In the genomic region with DNA sequence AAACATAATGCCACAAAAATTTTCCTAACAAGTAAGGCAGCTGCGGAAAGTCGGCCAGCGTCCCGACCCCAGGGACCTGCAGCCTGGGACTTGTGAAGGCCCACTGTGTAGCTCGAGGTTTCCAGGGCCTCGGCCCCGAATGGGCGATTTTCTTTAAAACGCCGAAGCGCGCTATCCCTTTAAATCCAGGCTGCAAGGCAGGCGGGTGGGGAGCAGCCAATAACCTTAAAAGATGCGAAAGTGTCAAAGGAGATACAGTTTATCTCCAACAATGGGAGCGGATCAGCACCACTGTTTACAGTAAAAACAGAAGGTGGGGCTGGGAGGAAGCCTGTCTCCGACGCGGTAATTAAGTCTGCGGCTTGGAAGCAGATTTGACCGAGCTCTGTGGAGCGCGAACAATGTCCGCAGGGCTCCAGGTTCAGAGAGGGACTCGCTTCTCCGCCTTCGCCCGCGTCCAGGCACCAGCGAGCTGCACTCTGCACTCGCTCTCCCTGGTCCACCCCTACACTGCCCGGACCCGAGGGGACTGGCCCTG, we compare ENCODE assay signal across 8 cellular contexts. TPM values are rescaled to one million over a fixed set of nuclear protein-coding genes. Genes with fewer than 3 reads are reported as not detected.
DNase-seq lines count a peak whose midpoint lies in the region; ATAC-seq and TF ChIP-seq lines count a peak whose summit lies in the region.

No MANE protein-coding gene starts in this region.

- H3K27ac Mint-ChIP-seq in IgD-negative memory B cell = peak overlapping the region; percentile 74 to 92 (median 85)
- H3K27ac Mint-ChIP-seq in T-helper 1 cell treated with Interleukin-12 subunit alpha and Interleukin-12 subunit beta and Interleukin-4 antibody, amounts not matched to agents 30 μg/mL and 1 μg/mL, for 36 hours = peak overlapping the region; percentile 29
- H3K27ac Mint-ChIP-seq in mesothelial cell of epicardium = peak overlapping the region; percentile 95

- ATAC-seq in upper lobe of right lung = no peak
- no peak for ATAC-seq in HG03039 (IDR thresholded peaks at IDR 0.05; ENCODE audit: unreplicated experiment)

- peaks cover 34 to 42% (median 36%) of the 10 kb centered on the region in 3 donors for H3K4me1 Mint-ChIP-seq in IgD-negative memory B cell
- peaks cover 38% of the 10 kb centered on the region for H3K4me1 Mint-ChIP-seq in T-helper 1 cell treated with Interleukin-12 subunit alpha and Interleukin-12 subunit beta and Interleukin-4 antibody, amounts not matched to agents 30 μg/mL and 1 μg/mL, for 36 hours (ENCODE audit: low read depth)
- peaks cover 36% of the 10 kb centered on the region for H3K4me1 Mint-ChIP-seq in mesothelial cell of epicardium

- H3K4me3 Mint-ChIP-seq in IgD-negative memory B cell (peak overlapping the region; percentile 87 to 96 (median 92)), mesothelial cell of epicardium (peak overlapping the region; percentile 95)
- H3K4me3 Mint-ChIP-seq in T-helper 1 cell treated with Interleukin-12 subunit alpha and Interleukin-12 subunit beta and Interleukin-4 antibody, amounts not matched to agents 30 μg/mL and 1 μg/mL, for 36 hours = peak overlapping the region; percentile 79

- H3K27me3 Mint-ChIP-seq in IgD-negative memory B cell (peaks cover 5% of the 10 kb centered on the region), mesothelial cell of epicardium (ENCODE audit: low read depth) (no peaks in the 10 kb centered on the region)
- peaks cover 49% of the 10 kb centered on the region for H3K27me3 Mint-ChIP-seq in T-helper 1 cell treated with Interleukin-12 subunit alpha and Interleukin-12 subunit beta and Interleukin-4 antibody, amounts not matched to agents 30 μg/mL and 1 μg/mL, for 36 hours (ENCODE audit: low read depth)

- peak overlapping the region; percentile 74 for H3K4me3 ChIP-seq in endocrine pancreas (ENCODE audit: control insufficient read depth, insufficient read depth, low read length)
- peak overlapping the region; percentile 84 for H3K4me3 ChIP-seq in upper lobe of right lung

- H3K9ac ChIP-seq in endocrine pancreas (ENCODE audit: control insufficient read depth, insufficient read depth, low read length) = peak overlapping the region; percentile 84

- no peaks in the 10 kb centered on the region for H3K9me3 Mint-ChIP-seq in IgD-negative memory B cell
- no peaks in the 10 kb centered on the region for H3K9me3 Mint-ChIP-seq in T-helper 1 cell treated with Interleukin-12 subunit alpha and Interleukin-12 subunit beta and Interleukin-4 antibody, amounts not matched to agents 30 μg/mL and 1 μg/mL, for 36 hours
- H3K9me3 Mint-ChIP-seq in mesothelial cell of epicardium = no peaks in the 10 kb centered on the region

- DNase-seq in NCI-H2029 (lab: John Stamatoyannopoulos, UW) (peak; percentile 27), NCI-H2029 treated with DMSO at 0.1 percent for 48 hours (lab: John Stamatoyannopoulos, UW) (no peak), mesothelial cell of epicardium (ENCODE audit: low spot score in 2 of 2, unreplicated experiment in 2 of 2) (peak in 1 of 2 experiments; percentile 41), upper lobe of right lung (no peak)

- H3K27ac ChIP-seq in upper lobe of right lung = peak overlapping the region; percentile 90

- no peaks in the 10 kb centered on the region for H3K4me1 ChIP-seq in endocrine pancreas (ENCODE audit: control insufficient read depth, insufficient read depth, low read length)
- H3K4me1 ChIP-seq in upper lobe of right lung = peaks cover 25% of the 10 kb centered on the region

- H3K9me3 ChIP-seq in endocrine pancreas (ENCODE audit: control insufficient read depth, low read length) = no peaks in the 10 kb centered on the region
- H3K9me3 ChIP-seq in upper lobe of right lung = no peaks in the 10 kb centered on the region

- H3K36me3 ChIP-seq in endocrine pancreas (ENCODE audit: control insufficient read depth, insufficient read depth, low read length) (no peaks in the 10 kb centered on the region), upper lobe of right lung (no peaks in the 10 kb centered on the region)

- no peak for TF ChIP-seq CTCF in mesothelial cell of epicardium (IDR thresholded peaks at IDR 0.05; ENCODE audit: unreplicated experiment)
- TF ChIP-seq CTCF in upper lobe of right lung (IDR thresholded peaks at IDR 0.05) = no peak

- intact Hi-C loops in upper lobe of right lung (cut with DNase I) = no loop called here

- peaks cover 3% of the 10 kb centered on the region for H3K36me3 Mint-ChIP-seq in IgD-negative memory B cell
- H3K36me3 Mint-ChIP-seq in T-helper 1 cell treated with Interleukin-12 subunit alpha and Interleukin-12 subunit beta and Interleukin-4 antibody, amounts not matched to agents 30 μg/mL and 1 μg/mL, for 36 hours (ENCODE audit: low read depth) = peaks cover 10% of the 10 kb centered on the region
- no peaks in the 10 kb centered on the region for H3K36me3 Mint-ChIP-seq in mesothelial cell of epicardium

- no peaks in the 10 kb centered on the region for H3K27me3 ChIP-seq in endocrine pancreas (ENCODE audit: control insufficient read depth, insufficient read depth, low read length)
- H3K27me3 ChIP-seq in upper lobe of right lung = no peaks in the 10 kb centered on the region

RNA-seq across cellular contexts. Expression of gene ZSWIM6, which starts 1.6 kb away (rescaled TPM):
- polyA plus RNA-seq in IgD-negative memory B cell = 0.60 TPM
- total RNA-seq in mesothelial cell of epicardium (33.9 to 35.9 TPM (median 34.8 TPM) in 3 replicates), upper lobe of right lung (15.7 TPM)

Comparison
In these comparisons a context has a peak if more than half of its experiments do, and no peak if none do; other contexts are left out.
1. H3K27ac Mint-ChIP-seq: peak in every context shown above with its lines; median percentile 95 in mesothelial cell of epicardium; 85 in IgD-negative memory B cell; 29 in T-helper 1 cell treated with Interleukin-12 subunit alpha and Interleukin-12 subunit beta and Interleukin-4 antibody, amounts not matched to agents 30 μg/mL and 1 μg/mL, for 36 hours.